In genomic region chr1:173865468-173866164, GRCh38 we compare ENCODE assay signal across 9 cellular contexts. TPM values are rescaled to one million over a fixed set of nuclear protein-coding genes. Genes with fewer than 3 reads are reported as not detected.
A peak's percentile ranks its signal among the peaks of the same experiment; 100 is the strongest.
DNase-seq lines count a peak whose midpoint lies in the region; ATAC-seq and TF ChIP-seq lines count a peak whose summit lies in the region.
"Had no signal": no experiment of that assay in that cellular context is flagged by ENCODE, and none has a peak within 500 bp of the region (broad histone marks: within the 10 kb centered on the region; RNA-seq: fewer than 3 reads in every experiment).

No MANE protein-coding gene starts in this region.

- intact Hi-C loops in mucosa of descending colon (cut with DNase I, micrococcal nuclease) = no loop called here

- ATAC-seq in esophagus mucosa (no peak), mucosa of descending colon (no peak)

- TF ChIP-seq CTCF in epithelial cell of proximal tubule (conservative IDR thresholded peaks at IDR 0.05; ENCODE audit: low read depth, low read length) = no peak
- TF ChIP-seq CTCF in retinal pigment epithelial cell (conservative IDR thresholded peaks at IDR 0.05; ENCODE audit: low read depth, low read length) = no peak
- TF ChIP-seq CTCF in mucosa of descending colon (IDR thresholded peaks at IDR 0.05) = no peak

- no peaks in the 10 kb centered on the region for H3K9me3 ChIP-seq in mucosa of descending colon
- H3K9me3 ChIP-seq: uterus had no signal

- DNase-seq in DMS53 (lab: John Stamatoyannopoulos, UW) = peak; percentile 32
- no peak for DNase-seq in DMS53 treated with DMSO at 0.1 percent for 48 hours (lab: John Stamatoyannopoulos, UW; ENCODE audit: unreplicated experiment)
- no peak for DNase-seq in epithelial cell of proximal tubule (ENCODE audit: low read depth)
- DNase-seq in retinal pigment epithelial cell (ENCODE audit: low read depth) = no peak
- DNase-seq in mucosa of descending colon = no peak
- no peak for DNase-seq in NCI-H1105 (lab: John Stamatoyannopoulos, UW)
- DNase-seq: uterus had no signal

- H3K4me3 ChIP-seq in epithelial cell of proximal tubule (ENCODE audit: low read depth, low read length) (peak overlapping the region; percentile 94), retinal pigment epithelial cell (ENCODE audit: low read length) (peak overlapping the region; percentile 99), mucosa of descending colon (no peak overlapping the region)

- H3K4me1 ChIP-seq in mucosa of descending colon (ENCODE audit: low read depth) = peaks cover 12% of the 10 kb centered on the region
- H3K4me1 ChIP-seq: uterus had no signal

- H3K36me3 ChIP-seq in mucosa of descending colon (ENCODE audit: low read depth) = no peaks in the 10 kb centered on the region
- H3K36me3 ChIP-seq: uterus had no signal

- peak; percentile 4; the same call in 1 of the 2 replicates for TF ChIP-seq POLR2A in Raji (IDR thresholded peaks at IDR 0.05; ENCODE audit: insufficient read depth, low read depth, low read length)

RNA-seq across cellular contexts. Expression of gene GAS5, which starts 2.2 kb away (rescaled TPM):
- total RNA-seq in epithelial cell of proximal tubule (319 and 645 TPM in 2 replicates), esophagus mucosa (347 TPM), mucosa of descending colon (100 to 1,000 TPM; 207 to 252 (median 224) TPM)

RNA-seq across cellular contexts. Expression of gene ZBTB37, which starts 2.6 kb away (rescaled TPM):
- total RNA-seq in epithelial cell of proximal tubule (2.2 and 3.0 TPM in 2 replicates), esophagus mucosa (5.0 TPM), mucosa of descending colon (10 to 100 TPM in 2 of 3 donors, 1 to 10 TPM in 1; 9.3 to 13.2 (median 12.0) TPM)

RNA-seq across cellular contexts. Expression of gene CENPL, which starts 40.9 kb away (rescaled TPM):
- total RNA-seq in epithelial cell of proximal tubule (11.8 and 17.7 TPM in 2 replicates), esophagus mucosa (7.2 TPM), mucosa of descending colon (1 to 10 TPM; 6.5 to 8.3 (median 6.7) TPM)

RNA-seq across cellular contexts. Expression of gene DARS2, which starts 41.1 kb away (rescaled TPM):
- total RNA-seq in epithelial cell of proximal tubule (36.3 and 39.6 TPM in 2 replicates), esophagus mucosa (13.5 TPM), mucosa of descending colon (10 to 100 TPM; 15.2 to 29.4 (median 21.6) TPM)

RNA-seq across cellular contexts. Expression of gene SERPINC1, which starts 51.5 kb away (rescaled TPM):
- total RNA-seq in epithelial cell of proximal tubule = not detected in 2 replicates
- total RNA-seq in esophagus mucosa = 0.32 TPM
- not detected for total RNA-seq in mucosa of descending colon
